ENCODE assay signal across 1 cellular context in genomic region chr17:49861150-49861884, GRCh38.
A peak's percentile ranks its signal among the peaks of the same experiment; 100 is the strongest.
TF ChIP-seq lines count a peak whose summit lies in the region.

No MANE protein-coding gene starts in this region.

TF ChIP-seq in K562, 482 proteins besides CTCF, POLR2A, EP300 and RAD21 (continued from another document and continues in another):
- TF ChIP-seq ELK3 (CRISPR knock-in tag; IDR thresholded peaks at IDR 0.05) (no peak), HNRNPL (IDR thresholded peaks at IDR 0.05; ENCODE audit: low read depth, low read length) (no peak), SRSF1 (IDR thresholded peaks at IDR 0.05; ENCODE audit: low read depth, low read length) (no peak), THRA (IDR thresholded peaks at IDR 0.05) (no peak), TAF15 (IDR thresholded peaks at IDR 0.05; ENCODE audit: low read depth, low read length) (no peak), SMARCE1 (IDR thresholded peaks at IDR 0.05) (no peak), CHD2 (IDR thresholded peaks at IDR 0.05; ENCODE audit: low read depth, low read length) (no peak), ZNF408 (CRISPR knock-in tag; IDR thresholded peaks at IDR 0.05; ENCODE audit: low read depth) (no peak), JUND (IDR thresholded peaks at IDR 0.05; ENCODE audit: borderline replicate concordance, low read depth, low read length) (0 out of 2 replicates have a peak, but pooled peaks have one; percentile 7), JUND (tag; IDR thresholded peaks at IDR 0.05; ENCODE audit: borderline replicate concordance, low read depth, low read length) (no peak), ERF (CRISPR knock-in tag; IDR thresholded peaks at IDR 0.05) (no peak), SRSF3 (IDR thresholded peaks at IDR 0.05; ENCODE audit: insufficient read depth, low read length) (no peak), THAP7 (CRISPR knock-in tag; IDR thresholded peaks at IDR 0.05) (no peak), RNF2 (IDR thresholded peaks at IDR 0.05) (no peak), IFI16 (CRISPR knock-in tag; IDR thresholded peaks at IDR 0.05) (no peak), ZBTB12 (CRISPR knock-in tag; IDR thresholded peaks at IDR 0.05) (no peak), E2F4 (CRISPR knock-in tag; IDR thresholded peaks at IDR 0.05; ENCODE audit: low read depth) (no peak), BCOR (IDR thresholded peaks at IDR 0.05) (no peak), HOXB6 (CRISPR knock-in tag; IDR thresholded peaks at IDR 0.05; ENCODE audit: borderline replicate concordance) (no peak), HMBOX1 (IDR thresholded peaks at IDR 0.05) (no peak), NFIC (IDR thresholded peaks at IDR 0.05) (peak; percentile 64), FOXK2 (conservative IDR thresholded peaks at IDR 0.05 in 1 of 2, IDR thresholded peaks at IDR 0.05 in 1 of 2; ENCODE audit: low read depth in 2 of 2) (no peak), SOX6 (IDR thresholded peaks at IDR 0.05) (no peak), NR3C1 (CRISPR knock-in tag; IDR thresholded peaks at IDR 0.05) (no peak), NR0B1 (IDR thresholded peaks at IDR 0.05; ENCODE audit: partially characterized antibody) (no peak), RBBP5 (IDR thresholded peaks at IDR 0.05; ENCODE audit: borderline replicate concordance, insufficient read depth, low read length, poor library complexity, severe bottlenecking) (no peak), ELK1 (CRISPR knock-in tag; IDR thresholded peaks at IDR 0.05) (no peak), PRMT5 (CRISPR knock-in tag; IDR thresholded peaks at IDR 0.05) (no peak), FOXA1 (IDR thresholded peaks at IDR 0.05; ENCODE audit: borderline replicate concordance) (no peak), ZNF146 (CRISPR knock-in tag; IDR thresholded peaks at IDR 0.05; ENCODE audit: unreplicated experiment) (no peak), ARID3B (CRISPR knock-in tag; IDR thresholded peaks at IDR 0.05; ENCODE audit: borderline replicate concordance) (no peak), NR2C1 (IDR thresholded peaks at IDR 0.05) (no peak), NR2C1 (tag; IDR thresholded peaks at IDR 0.05) (no peak), SNRNP70 (optimal IDR thresholded peaks at IDR 0.05; ENCODE audit: low read depth, low read length) (no peak), ZC3H4 (CRISPR knock-in tag; IDR thresholded peaks at IDR 0.05; ENCODE audit: borderline replicate concordance) (no peak), HLTF (IDR thresholded peaks at IDR 0.05) (0 out of 2 replicates have a peak, but pooled peaks have one; percentile 18), MTF1 (CRISPR knock-in tag; IDR thresholded peaks at IDR 0.05; ENCODE audit: borderline replicate concordance) (no peak), STAT5A (IDR thresholded peaks at IDR 0.05; ENCODE audit: borderline replicate concordance, low read length) (no peak), XRCC5 (IDR thresholded peaks at IDR 0.05; ENCODE audit: low read depth, low read length) (no peak), ZMIZ1 (IDR thresholded peaks at IDR 0.05; ENCODE audit: low read depth in 2 of 2, low read length in 2 of 2) (no peak), CEBPZ (IDR thresholded peaks at IDR 0.05; ENCODE audit: borderline replicate concordance, low read depth, low read length) (no peak), STAG1 (CRISPR knock-in tag; IDR thresholded peaks at IDR 0.05; ENCODE audit: borderline replicate concordance) (peak; percentile 93), KLF10 (CRISPR knock-in tag; IDR thresholded peaks at IDR 0.05) (no peak), RBM22 (IDR thresholded peaks at IDR 0.05; ENCODE audit: low read depth, low read length, poor library complexity, severe bottlenecking) (no peak), SNAPC5 (CRISPR knock-in tag; IDR thresholded peaks at IDR 0.05) (no peak), XRCC3 (IDR thresholded peaks at IDR 0.05) (no peak), CEBPB (tag; IDR thresholded peaks at IDR 0.05) (peak; percentile 69), LCOR (CRISPR knock-in tag; IDR thresholded peaks at IDR 0.05) (no peak)
